8 cellular contexts compared by ENCODE assay signal in the genomic region with DNA sequence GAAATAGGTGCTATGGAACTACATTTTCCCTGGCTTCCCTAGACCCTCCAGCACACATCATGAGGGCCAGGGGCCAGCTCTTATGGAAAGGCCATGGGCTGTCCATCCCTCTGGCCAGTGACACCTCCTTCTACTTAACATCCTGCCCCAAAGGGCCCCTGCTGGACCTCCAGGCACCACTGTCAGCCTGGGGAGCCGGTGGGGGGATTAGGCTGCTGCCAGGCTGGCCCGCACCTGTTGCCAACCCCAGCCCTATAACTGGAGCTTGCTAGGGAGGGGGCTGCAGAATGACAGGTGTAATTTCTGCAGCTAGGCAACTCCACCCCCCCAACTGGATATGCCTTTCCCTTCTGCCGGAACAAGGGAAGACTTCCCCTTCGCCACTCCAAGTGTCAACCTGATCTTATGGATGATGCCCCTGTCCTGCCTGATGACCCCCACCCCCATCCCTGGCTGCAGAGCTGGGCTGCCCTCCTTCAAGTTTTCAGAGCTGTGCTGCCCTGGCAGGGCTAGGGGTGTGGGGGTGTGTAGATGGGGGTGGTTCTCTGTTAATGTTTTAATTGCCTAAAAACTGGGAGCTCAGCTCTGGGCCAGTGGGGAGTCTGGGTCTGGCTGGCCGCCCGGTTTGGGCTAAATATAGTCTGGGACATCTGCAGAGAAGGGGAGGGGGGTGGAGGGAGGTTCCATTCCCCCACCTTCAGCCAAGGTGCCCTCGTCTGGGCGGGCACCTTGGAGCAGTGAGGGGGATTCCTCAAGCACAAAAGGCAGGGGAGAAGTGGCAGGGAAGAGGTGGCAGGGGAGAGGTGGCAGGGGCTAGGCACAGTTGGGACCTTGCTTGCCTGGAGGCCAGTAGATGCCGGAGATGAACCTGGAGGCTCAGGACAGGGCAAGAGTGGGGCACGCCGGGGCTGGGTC. TPM values are rescaled to one million over a fixed set of nuclear protein-coding genes. Genes with fewer than 3 reads are reported as not detected.
DNase-seq lines count a peak whose midpoint lies in the region; ATAC-seq lines count a peak whose summit lies in the region.

No MANE protein-coding gene starts in this region.

- no peaks in the 10 kb centered on the region for H3K27me3 Mint-ChIP-seq in activated naive CD8-positive, alpha-beta T cell
- H3K27me3 Mint-ChIP-seq in immature natural killer cell (ENCODE audit: low read depth in 3 of 3) = peaks cover 43 to 48% (median 46%) of the 10 kb centered on the region in 3 donors

- H3K4me3 Mint-ChIP-seq in activated naive CD8-positive, alpha-beta T cell = peak overlapping the region; percentile 99
- H3K4me3 Mint-ChIP-seq in immature natural killer cell = peak overlapping the region; percentile 86 to 94 (median 91)

- peaks cover 69% of the 10 kb centered on the region for H3K4me1 Mint-ChIP-seq in activated naive CD8-positive, alpha-beta T cell (ENCODE audit: low read depth)
- peaks cover 90 to 92% of the 10 kb centered on the region in 2 donors for H3K4me1 Mint-ChIP-seq in immature natural killer cell

- no peaks in the 10 kb centered on the region for H3K36me3 Mint-ChIP-seq in activated naive CD8-positive, alpha-beta T cell
- peaks cover 0 to 4% (median 0%) of the 10 kb centered on the region in 3 donors for H3K36me3 Mint-ChIP-seq in immature natural killer cell

- H3K27ac ChIP-seq in temporal lobe (ENCODE audit: low read depth, low read length) = peak overlapping the region; percentile 4

- ATAC-seq in GM21528 (IDR thresholded peaks at IDR 0.05; ENCODE audit: low FRiP score, unreplicated experiment) = no peak

- no peaks in the 10 kb centered on the region for H3K9me3 Mint-ChIP-seq in activated naive CD8-positive, alpha-beta T cell (ENCODE audit: low read depth)
- peaks cover 0 to 4% (median 2%) of the 10 kb centered on the region in 6 donors for H3K9me3 Mint-ChIP-seq in immature natural killer cell

- peak overlapping the region; percentile 92 for H3K27ac Mint-ChIP-seq in activated naive CD8-positive, alpha-beta T cell
- peak overlapping the region; percentile 99 to 100 (median 100) for H3K27ac Mint-ChIP-seq in immature natural killer cell

- peak; percentile 65 for DNase-seq in SIG-M5 treated with dmso at 0.1 percent for 504 hours (lab: John Stamatoyannopoulos, UW; ENCODE audit: unreplicated experiment)
- no peak for DNase-seq in SIG-M5 (lab: John Stamatoyannopoulos, UW)
- peak in 1 of 3 donors; percentile 15 for DNase-seq in immature natural killer cell
- no peak for DNase-seq in globus pallidus (ENCODE audit: low spot score)
- no peak for DNase-seq in NCI-H1436 (lab: John Stamatoyannopoulos, UW)

RNA-seq across cellular contexts. Expression of a gene that starts 12.8 kb away (rescaled TPM):
- polyA plus RNA-seq in immature natural killer cell = 10 to 100 TPM in 1 of 3 donors, 1 to 10 TPM in 2; 4.6 to 12.1 (median 4.6) TPM
- 4.9 TPM for total RNA-seq in temporal lobe

RNA-seq across cellular contexts. Expression of a gene that starts 34.1 kb away (rescaled TPM):
- 1 to 10 TPM in 2 of 3 donors, under 1 TPM in 1; 0.81 to 1.8 (median 1.5) TPM for polyA plus RNA-seq in immature natural killer cell
- 2.0 TPM for total RNA-seq in temporal lobe

RNA-seq across cellular contexts. Expression of a gene that starts 42.8 kb away (rescaled TPM):
- polyA plus RNA-seq in immature natural killer cell = under 1 TPM in 2 of 3 donors, not detected in 1; 0.40 to 0.68 TPM
- not detected for total RNA-seq in temporal lobe
